In genomic region chr2:85009019-85009618, GRCh38 we compare ENCODE assay signal across 11 cellular contexts. TPM values are rescaled to one million over a fixed set of nuclear protein-coding genes. Genes with fewer than 3 reads are reported as not detected.
A peak's percentile ranks its signal among the peaks of the same experiment; 100 is the strongest.
DNase-seq lines count a peak whose midpoint lies in the region; ATAC-seq and TF ChIP-seq lines count a peak whose summit lies in the region.
"Had no signal": no experiment of that assay in that cellular context is flagged by ENCODE, and none has a peak within 500 bp of the region (broad histone marks: within the 10 kb centered on the region; RNA-seq: fewer than 3 reads in every experiment).

No MANE protein-coding gene starts in this region.

- H3K36me3 ChIP-seq in BLaER1 treated with 17β-estradiol and CSF1 and Interleukin-3, amounts not matched to agents 10 nM and 100 nM, result peaks cover 11 to 71% (median 59%) of the 10 kb centered on the region in 11 experiments
- H3K36me3 ChIP-seq in RWPE2 (ENCODE audit: low read depth), result peaks cover 33% of the 10 kb centered on the region

- H3K4me2 ChIP-seq in BLaER1 treated with 17β-estradiol and CSF1 and Interleukin-3, amounts not matched to agents 10 nM and 100 nM, result peak overlapping the region in 6 of 11 experiments; percentile 34 to 78 (median 56); a peak in 10 of 22 replicates

- peak overlapping the region; percentile 78 for H3K4me3 Mint-ChIP-seq in endothelial cell (ENCODE audit: unreplicated experiment)

- H3K9ac ChIP-seq in BLaER1 treated with 17β-estradiol and CSF1 and Interleukin-3, amounts not matched to agents 10 nM and 100 nM, result no peak overlapping the region

- peaks cover 26% of the 10 kb centered on the region for H3K36me3 Mint-ChIP-seq in endothelial cell (ENCODE audit: low read depth, unreplicated experiment)

- H3K9me3 Mint-ChIP-seq in endothelial cell (ENCODE audit: unreplicated experiment), result no peaks in the 10 kb centered on the region

- H3K4me3 ChIP-seq in BLaER1 treated with 17β-estradiol and CSF1 and Interleukin-3, amounts not matched to agents 10 nM and 100 nM, result no peak overlapping the region
- H3K4me3 ChIP-seq in RWPE2 (ENCODE audit: severe bottlenecking), result no peak overlapping the region
- H3K4me3 ChIP-seq: heart right ventricle had no signal

- H3K4me1 Mint-ChIP-seq in endothelial cell (ENCODE audit: unreplicated experiment), result peaks cover 39% of the 10 kb centered on the region

- peaks cover 52 to 96% (median 83%) of the 10 kb centered on the region in 11 experiments for H4K20me1 ChIP-seq in BLaER1 treated with 17β-estradiol and CSF1 and Interleukin-3, amounts not matched to agents 10 nM and 100 nM

- TF ChIP-seq CTCF in RWPE2 (IDR thresholded peaks at IDR 0.05; ENCODE audit: poor library complexity, severe bottlenecking), result no peak
- no peak for TF ChIP-seq CTCF in endothelial cell (IDR thresholded peaks at IDR 0.05; ENCODE audit: unreplicated experiment)

- H3K27me3 ChIP-seq in BLaER1 treated with 17β-estradiol and CSF1 and Interleukin-3, amounts not matched to agents 10 nM and 100 nM, result no peaks in the 10 kb centered on the region
- no peaks in the 10 kb centered on the region for H3K27me3 ChIP-seq in RWPE2 (ENCODE audit: insufficient read depth, poor library complexity, severe bottlenecking)
- H3K27me3 ChIP-seq: heart right ventricle had no signal

- no peak for DNase-seq in RWPE2 (ENCODE audit: low spot score)
- no peak for DNase-seq in endothelial cell (ENCODE audit: low spot score)
- no peak for DNase-seq in activated gamma-delta T cell (lab: John Stamatoyannopoulos, UW)
- DNase-seq: heart right ventricle; stimulated activated naive CD4-positive, alpha-beta T cell had no signal

- ATAC-seq in GM19351 (IDR thresholded peaks at IDR 0.05; ENCODE audit: unreplicated experiment) (peak; percentile 49), RWPE2 (ENCODE audit: low read depth) (no peak), GM21381 (IDR thresholded peaks at IDR 0.05; ENCODE audit: unreplicated experiment) (no peak), HG03135 (IDR thresholded peaks at IDR 0.05; ENCODE audit: unreplicated experiment) (no peak), HG02884 (IDR thresholded peaks at IDR 0.05; ENCODE audit: unreplicated experiment) (no peak)
- ATAC-seq: heart right ventricle, SK-N-SH treated with all-trans-retinoic acid at 6 μM for 48 hours had no signal

- H3K27ac ChIP-seq in BLaER1 treated with 17β-estradiol and CSF1 and Interleukin-3, amounts not matched to agents 10 nM and 100 nM, result peak overlapping the region in 5 of 11 experiments; percentile 27 to 47 (median 35); a peak in 7 of 22 replicates
- H3K27ac ChIP-seq in RWPE2 (ENCODE audit: poor library complexity, severe bottlenecking), result peak overlapping the region; percentile 28

- H3K27me3 Mint-ChIP-seq in endothelial cell (ENCODE audit: unreplicated experiment), result peaks cover 5% of the 10 kb centered on the region

- H3K27ac Mint-ChIP-seq in endothelial cell (ENCODE audit: unreplicated experiment), result peak overlapping the region; percentile 91

- H3K9me3 ChIP-seq in BLaER1 treated with 17β-estradiol and CSF1 and Interleukin-3, amounts not matched to agents 10 nM and 100 nM (replicated peaks in 1 of 11), result peaks cover 0 to 31% (median 15%) of the 10 kb centered on the region in 11 experiments; a peak in 17 of 22 replicates
- H3K9me3 ChIP-seq in RWPE2 (ENCODE audit: severe bottlenecking), result peaks cover under 1% of the 10 kb centered on the region
- H3K9me3 ChIP-seq: heart right ventricle had no signal

- peaks cover 20 to 89% (median 40%) of the 10 kb centered on the region in 10 experiments for H3K4me1 ChIP-seq in BLaER1 treated with 17β-estradiol and CSF1 and Interleukin-3, amounts not matched to agents 10 nM and 100 nM
- H3K4me1 ChIP-seq in RWPE2 (ENCODE audit: insufficient read depth, poor library complexity, severe bottlenecking), result peaks cover 17% of the 10 kb centered on the region

RNA-seq across cellular contexts. Expression of gene KCMF1, which starts 38.2 kb away (rescaled TPM):
- 84.6 TPM for total RNA-seq in endothelial cell (ENCODE audit: unreplicated experiment)
